8 cellular contexts compared by ENCODE assay signal in genomic region chr14:24431569-24432258, GRCh38. TPM values are rescaled to one million over a fixed set of nuclear protein-coding genes. Genes with fewer than 3 reads are reported as not detected.
DNase-seq lines count a peak whose midpoint lies in the region; FAIRE-seq and TF ChIP-seq lines count a peak whose summit lies in the region.

No MANE protein-coding gene starts in this region.

- TF ChIP-seq CTCF in fibroblast of villous mesenchyme (IDR thresholded peaks at IDR 0.05; ENCODE audit: insufficient read depth, low read depth, low read length) (peak; percentile 98), neutrophil (IDR thresholded peaks at IDR 0.05) (peak; percentile 90)

- peak overlapping the region; percentile 99 for H3K27ac ChIP-seq in neutrophil

- peak; percentile 96 for DNase-seq in G401 (ENCODE audit: low spot score)
- DNase-seq in H54 (ENCODE audit: insufficient read length, low spot score) = peak; percentile 91
- DNase-seq in LoVo (ENCODE audit: low spot score) = peak; percentile 86
- peak; percentile 77 for DNase-seq in activated effector memory CD4-positive, alpha-beta T cell treated with Interleukin-2 at 50 U/mL for 16 hours
- DNase-seq in fibroblast of villous mesenchyme (ENCODE audit: low read depth) = peak; percentile 94
- DNase-seq in stromal cell of bone marrow (ENCODE audit: low read depth) = peak; percentile 86

- no peaks in the 10 kb centered on the region for H3K9me3 ChIP-seq in neutrophil

- in situ Hi-C loops in G401 (cut with HindIII; ENCODE audit: low sequenced_read_pairs) = no loop called here

- peak; percentile 78 for FAIRE-seq in H54 (lab: Jason Lieb, UNC)

- H3K4me3 ChIP-seq in fibroblast of villous mesenchyme (ENCODE audit: low read depth, low read length) (peak overlapping the region; percentile 69), neutrophil (ENCODE audit: low read depth in 1 of 2, low read length in 1 of 2) (peak overlapping the region; percentile 84 to 98)

- TF ChIP-seq POLR2A in H54 (IDR thresholded peaks at IDR 0.05; ENCODE audit: low read depth, low read length) = no peak
- TF ChIP-seq POLR2A in Raji (IDR thresholded peaks at IDR 0.05; ENCODE audit: insufficient read depth, low read depth, low read length) = peak; percentile 37; the same call in 1 of the 2 replicates

- no peaks in the 10 kb centered on the region for H3K27me3 ChIP-seq in neutrophil

- peaks cover 42 to 49% of the 10 kb centered on the region in 2 experiments for H3K4me1 ChIP-seq in neutrophil (ENCODE audit: control insufficient read depth in 1 of 2, insufficient read depth in 1 of 2, low read depth in 1 of 2, low read length in 1 of 2)

- H3K36me3 ChIP-seq in neutrophil = peaks cover 54% of the 10 kb centered on the region

RNA-seq across cellular contexts. Expression of gene KHNYN, which starts 2.0 kb away (rescaled TPM):
- total RNA-seq in G401 (2014; rRNA removed; shearing (Covaris generic)) = 41.9 and 54.9 TPM in 2 replicates
- total RNA-seq in fibroblast of villous mesenchyme = 43.2 and 47.4 TPM in 2 replicates

RNA-seq across cellular contexts. Expression of gene CBLN3, which starts 2.2 kb away (rescaled TPM):
- 0.25 and 0.88 TPM in 2 replicates for total RNA-seq in G401 (2014; rRNA removed; shearing (Covaris generic))
- 1.7 and 2.3 TPM in 2 replicates for total RNA-seq in fibroblast of villous mesenchyme

RNA-seq across cellular contexts. Expression of gene SDR39U1, which starts 10.9 kb away (rescaled TPM):
- total RNA-seq in G401 (2014; rRNA removed; shearing (Covaris generic)) = 49.2 and 56.4 TPM in 2 replicates
- total RNA-seq in fibroblast of villous mesenchyme = 9.5 and 13.5 TPM in 2 replicates

RNA-seq across cellular contexts. Expression of gene NYNRIN, which starts 32.9 kb away (rescaled TPM):
- total RNA-seq in G401 (2014; rRNA removed; shearing (Covaris generic)) = 19.7 and 24.1 TPM in 2 replicates
- total RNA-seq in fibroblast of villous mesenchyme = 11.6 and 15.5 TPM in 2 replicates

Comparison
In these comparisons a context has a peak if more than half of its experiments do, and no peak if none do; other contexts are left out.
1. Peak in every context shown above with its lines: DNase-seq, H3K4me3 ChIP-seq and H3K27ac ChIP-seq.